Comparison of ENCODE assay signal across 8 cellular contexts in the genomic region with DNA sequence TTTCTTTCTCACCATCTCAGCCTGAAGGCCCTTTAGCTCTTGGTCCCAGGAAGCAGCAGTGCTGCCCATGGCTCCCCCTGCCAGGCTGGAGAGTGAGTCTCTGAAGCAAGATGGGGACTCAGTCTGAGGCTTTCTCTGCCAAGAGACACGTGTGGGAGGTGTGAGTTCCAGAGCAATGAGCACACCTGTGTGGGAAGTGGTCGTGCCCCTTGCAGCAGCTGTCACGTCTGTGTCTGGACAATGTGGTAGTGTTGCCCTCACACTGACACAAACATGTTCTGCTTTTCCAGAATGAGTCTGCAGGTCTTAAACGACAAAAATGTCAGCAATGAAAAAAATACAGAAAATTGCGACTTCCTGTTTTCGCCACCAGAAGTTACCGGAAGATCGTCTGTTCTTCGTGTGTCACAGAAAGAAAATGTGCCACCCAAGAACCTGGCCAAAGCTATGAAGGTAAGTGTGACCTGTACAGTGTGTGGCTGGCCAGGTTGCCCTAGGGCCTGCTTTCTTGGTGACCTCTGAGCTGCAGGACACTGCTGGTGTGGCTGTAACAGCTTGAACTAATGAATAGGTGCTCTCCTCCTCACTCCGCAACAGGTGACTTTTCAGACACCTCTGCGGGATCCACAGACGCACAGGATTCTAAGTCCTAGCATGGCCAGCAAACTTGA. TPM values are rescaled to one million over a fixed set of nuclear protein-coding genes. Genes with fewer than 3 reads are reported as not detected.
DNase-seq lines count a peak whose midpoint lies in the region; ATAC-seq, FAIRE-seq and TF ChIP-seq lines count a peak whose summit lies in the region.

No MANE protein-coding gene starts in this region.

- peaks cover 61% of the 10 kb centered on the region for H3K4me1 Mint-ChIP-seq in activated CD8-positive, alpha-beta T cell treated with anti-CD3 and anti-CD28 coated beads, Interleukin-2, amount 10 ng/mL, durations not matched to agents 7 days and 5 days (ENCODE audit: low read depth)
- peaks cover 35% of the 10 kb centered on the region for H3K4me1 Mint-ChIP-seq in endothelial cell (ENCODE audit: unreplicated experiment)

- TF ChIP-seq EP300 in HepG2 (IDR thresholded peaks at IDR 0.05; ENCODE audit: low read depth in 2 of 2, low read length in 2 of 2) (no peak), HepG2 (CRISPR knock-in tag; IDR thresholded peaks at IDR 0.05; ENCODE audit: borderline replicate concordance) (no peak), tibial nerve (IDR thresholded peaks at IDR 0.05) (peak in 1 of 2 donors; percentile 5)

- FAIRE-seq in HepG2 (lab: Jason Lieb, UNC) = no peak

- peaks cover 8 to 39% of the 10 kb centered on the region in 2 experiments; a peak in 4 of 5 replicates for H3K36me3 ChIP-seq in HepG2 (replicated peaks in 1 of 2; ENCODE audit: control insufficient read depth in 1 of 2, insufficient read depth in 2 of 2, low read length in 2 of 2)
- peaks cover 0 to 30% (median 0%) of the 10 kb centered on the region in 3 donors for H3K36me3 ChIP-seq in tibial nerve

- CTCF ChIA-PET in activated CD8-positive, alpha-beta T cell treated with anti-CD3 and anti-CD28 coated beads, Interleukin-2, amount 10 ng/mL, durations not matched to agents 7 days and 5 days (lab: Charles Lee) = interaction anchor here (0.7 to 12.6 kb wide), 9 partner anchors 11 to 183 kb away, joined by 3 to 227 read pairs (median 5); a partner anchor contains a TSS
- CTCF ChIA-PET in HepG2 (lab: Yijun Ruan, JAX; ENCODE audit: low intra/inter-chr PET ratio, low total read pairs) = interaction anchor here (0.9 kb wide), 1 partner anchor 30 kb away, joined by 3 read pairs; no protein-coding TSS in a partner anchor

- peaks cover 33% of the 10 kb centered on the region for H3K79me2 ChIP-seq in HepG2 (ENCODE audit: insufficient read depth, low read length)

- TF ChIP-seq CTCF in HepG2 (CRISPR knock-in tag; IDR thresholded peaks at IDR 0.05) (no peak), tibial nerve (IDR thresholded peaks at IDR 0.05) (no peak), endothelial cell (IDR thresholded peaks at IDR 0.05; ENCODE audit: unreplicated experiment) (no peak)

- H3K9me3 ChIP-seq in HepG2 (ENCODE audit: low read length) = no peaks in the 10 kb centered on the region
- no peaks in the 10 kb centered on the region for H3K9me3 ChIP-seq in tibial nerve

- DNase-seq in cardiac septum (ENCODE audit: low spot score) = peak; percentile 75
- no peak for DNase-seq in left ventricle myocardium superior
- peak; percentile 59 for DNase-seq in activated CD8-positive, alpha-beta T cell treated with anti-CD3 and anti-CD28 coated beads, Interleukin-2, amount 10 ng/mL, durations not matched to agents 7 days and 5 days
- no peak for DNase-seq in HepG2 (ENCODE audit: low spot score)
- no peak for DNase-seq in tibial nerve (ENCODE audit: low spot score in 2 of 2)
- no peak for DNase-seq in endothelial cell (ENCODE audit: low spot score)
- DNase-seq in DMS114 treated with DMSO at 0.1 percent for 48 hours (lab: John Stamatoyannopoulos, UW; ENCODE audit: unreplicated experiment) = no peak
- no peak for DNase-seq in HuH-7.5 (ENCODE audit: low spot score)

- in situ Hi-C loops in HepG2 (cut with HindIII; ENCODE audit: extremely low pct_ligation_motif_present, low pct_unique_long_range_greater_than_20kb) = no loop called here

- H3K27me3 ChIP-seq in HepG2 (ENCODE audit: control insufficient read depth in 1 of 2, insufficient read depth in 2 of 2, low read length in 2 of 2) = no peaks in the 10 kb centered on the region
- no peaks in the 10 kb centered on the region for H3K27me3 ChIP-seq in tibial nerve

- 87% methylated on average over 12 of the region's 12 CpGs for WGBS in HepG2 (ENCODE audit: low lambda C conversion rate)
- 72 to 82% methylated on average over 12 of the region's 12 CpGs for WGBS in tibial nerve, 2 donors

- H3K4me3 ChIP-seq in HepG2 (replicated peaks in 1 of 3; ENCODE audit: insufficient read depth in 1 of 3, low read depth in 2 of 3, low read length in 3 of 3) = peak overlapping the region; percentile 86 to 94 (median 92); a peak in 4 of 6 replicates
- H3K4me3 ChIP-seq in tibial nerve = peak overlapping the region in 1 of 4 donors; percentile 18

- peaks cover 45% of the 10 kb centered on the region for H3K4me1 ChIP-seq in HepG2 (ENCODE audit: insufficient read depth, low read length)
- peaks cover 0 to 55% (median 29%) of the 10 kb centered on the region in 4 donors for H3K4me1 ChIP-seq in tibial nerve

- TSS peak; percentile 41 for BruUV-seq in HepG2 (replicated peaks; lab: Mats Ljungman, UMichigan)

- H3K27ac Mint-ChIP-seq in activated CD8-positive, alpha-beta T cell treated with anti-CD3 and anti-CD28 coated beads, Interleukin-2, amount 10 ng/mL, durations not matched to agents 7 days and 5 days = peak overlapping the region; percentile 98
- no peak overlapping the region for H3K27ac Mint-ChIP-seq in endothelial cell (ENCODE audit: unreplicated experiment)

- H3K4me3 Mint-ChIP-seq in activated CD8-positive, alpha-beta T cell treated with anti-CD3 and anti-CD28 coated beads, Interleukin-2, amount 10 ng/mL, durations not matched to agents 7 days and 5 days = peak overlapping the region; percentile 98
- H3K4me3 Mint-ChIP-seq in endothelial cell (ENCODE audit: unreplicated experiment) = no peak overlapping the region

- H3K27ac ChIP-seq in HepG2 (ENCODE audit: extremely low read length, insufficient read depth, low read length) (no peak overlapping the region), tibial nerve (peak overlapping the region in 3 of 4 donors; percentile 56 to 84 (median 69))

- H3K4me2 ChIP-seq in HepG2 (ENCODE audit: low read depth, low read length) = peak overlapping the region; percentile 94

- H2AFZ ChIP-seq in HepG2 (ENCODE audit: low read length) = no peak overlapping the region

- POLR2A ChIA-PET in activated CD8-positive, alpha-beta T cell treated with anti-CD3 and anti-CD28 coated beads, Interleukin-2, amount 10 ng/mL, durations not matched to agents 7 days and 5 days (lab: Charles Lee) = interaction anchor here (0.7 to 4.6 kb wide), 6 partner anchors 10 to 1091 kb away, joined by 3 to 112 read pairs (median 6); a partner anchor contains a TSS
- POLR2A ChIA-PET in HepG2 (lab: Yijun Ruan, JAX) = interaction anchor here (0.7 to 3.3 kb wide), 2 partner anchors 11 to 30 kb away, joined by 3 to 31 read pairs; a partner anchor contains a TSS

- TF ChIP-seq POLR2A in HepG2 (IDR thresholded peaks at IDR 0.05; ENCODE audit: insufficient read depth in 1 of 2, low read depth in 2 of 2, low read length in 2 of 2) (no peak), tibial nerve (IDR thresholded peaks at IDR 0.05) (peak in 1 of 2 donors; percentile 13)

- no peaks in the 10 kb centered on the region for H3K27me3 Mint-ChIP-seq in activated CD8-positive, alpha-beta T cell treated with anti-CD3 and anti-CD28 coated beads, Interleukin-2, amount 10 ng/mL, durations not matched to agents 7 days and 5 days (ENCODE audit: low read depth)
- H3K27me3 Mint-ChIP-seq in endothelial cell (ENCODE audit: unreplicated experiment) = peaks cover 16% of the 10 kb centered on the region

- intact Hi-C loops in cardiac septum (cut with DNase I) = no loop called here
- intact Hi-C loops in left ventricle myocardium superior (cut with micrococcal nuclease) = no loop called here
- intact Hi-C loops in HepG2 (cut with micrococcal nuclease; ENCODE audit: unreplicated experiment) = no loop called here

- H3K9ac ChIP-seq in HepG2 (ENCODE audit: insufficient read depth, low read depth, low read length) = peak overlapping the region; percentile 80

- H4K20me1 ChIP-seq in HepG2 (ENCODE audit: insufficient read depth, low read length) = peaks cover 3% of the 10 kb centered on the region; the same call in 1 of the 2 replicates

- ATAC-seq in left ventricle myocardium superior (no peak), HepG2 (no peak)
- ATAC-seq in activated CD8-positive, alpha-beta T cell treated with anti-CD3 and anti-CD28 coated beads, Interleukin-2, amount 10 ng/mL, durations not matched to agents 7 days and 5 days = no peak

- TF ChIP-seq RAD21 in HepG2 (CRISPR knock-in tag; IDR thresholded peaks at IDR 0.05) = no peak

- no peaks in the 10 kb centered on the region for H3K9me3 Mint-ChIP-seq in activated CD8-positive, alpha-beta T cell treated with anti-CD3 and anti-CD28 coated beads, Interleukin-2, amount 10 ng/mL, durations not matched to agents 7 days and 5 days (ENCODE audit: insufficient read depth)
- H3K9me3 Mint-ChIP-seq in endothelial cell (ENCODE audit: unreplicated experiment) = no peaks in the 10 kb centered on the region

- peaks cover 63% of the 10 kb centered on the region for H3K36me3 Mint-ChIP-seq in activated CD8-positive, alpha-beta T cell treated with anti-CD3 and anti-CD28 coated beads, Interleukin-2, amount 10 ng/mL, durations not matched to agents 7 days and 5 days (ENCODE audit: low read depth)
- peaks cover 4% of the 10 kb centered on the region for H3K36me3 Mint-ChIP-seq in endothelial cell (ENCODE audit: low read depth, unreplicated experiment)

RNA-seq across cellular contexts. Expression of a gene that starts 1.9 kb away (rescaled TPM):
- total RNA-seq in cardiac septum (4.1 TPM), left ventricle myocardium superior (6.4 TPM), HepG2 (2016; rRNA removed; fragmentation: Illumina TruSeq; extraction: Trizol) (21.2 and 35.4 TPM in 2 replicates), tibial nerve (10 to 100 TPM in 2 of 4 donors, 1 to 10 TPM in 2; 8.6 to 15.0 (median 11.9) TPM), endothelial cell (ENCODE audit: unreplicated experiment) (42.2 TPM)
- total RNA-seq in activated CD8-positive, alpha-beta T cell treated with anti-CD3 and anti-CD28 coated beads, Interleukin-2, amount 10 ng/mL, durations not matched to agents 7 days and 5 days = 100 to 1,000 TPM; 284 to 311 TPM
- 9.8 and 10.0 TPM in 2 replicates for total RNA-seq in HepG2 (2016; cell fraction: cytosol; rRNA removed; fragmentation: Illumina TruSeq; extraction: Trizol; ENCODE audit: low read depth)
- total RNA-seq in HepG2 (2016; cell fraction: insoluble cytoplasmic fraction; rRNA removed; fragmentation: Illumina TruSeq; extraction: Trizol) = 23.8 and 32.4 TPM in 2 replicates
- total RNA-seq in HepG2 (2016; cell fraction: membrane; rRNA removed; fragmentation: Illumina TruSeq; extraction: Trizol) = 15.9 and 17.1 TPM in 2 replicates
- 24.3 and 29.3 TPM in 2 replicates for total RNA-seq in HepG2 (2016; cell fraction: nucleus; rRNA removed; fragmentation: Illumina TruSeq; extraction: Trizol)
- polyA plus RNA-seq in HepG2 (2011; rRNA removed) = 15.7 and 20.3 TPM in 2 replicates
- polyA plus RNA-seq in HepG2 (2011; cell fraction: cytosol; rRNA removed) = 8.7 and 16.8 TPM in 2 replicates
- 68.2 and 101 TPM in 2 replicates for polyA plus RNA-seq in HepG2 (2011; cell fraction: nucleus; rRNA removed)
- 16.3 and 27.3 TPM in 2 replicates for polyA plus RNA-seq in HepG2 (2012)
- polyA plus RNA-seq in HepG2 (2016; cell fraction: cytosol; fragmentation: Illumina TruSeq; extraction: Trizol; ENCODE audit: low read depth) = 5.5 and 6.4 TPM in 2 replicates
- 59.5 and 79.8 TPM in 2 replicates for polyA plus RNA-seq in HepG2 (2016; cell fraction: insoluble cytoplasmic fraction; fragmentation: Illumina TruSeq; extraction: Trizol; ENCODE audit: low read depth)
- 10.8 and 13.8 TPM in 2 replicates for polyA plus RNA-seq in HepG2 (2016; cell fraction: membrane; fragmentation: Illumina TruSeq; extraction: Trizol; ENCODE audit: low read depth)
- polyA plus RNA-seq in HepG2 (2016; cell fraction: nucleus; fragmentation: Illumina TruSeq; extraction: Trizol; ENCODE audit: insufficient read depth, low read depth) = 133 and 138 TPM in 2 replicates
- polyA minus RNA-seq in HepG2 (2011; rRNA and poly(A)+ RNA removed; ENCODE audit: low replicate concordance) = 12.7 and 22.2 TPM in 2 replicates
- polyA minus RNA-seq in HepG2 (2011; cell fraction: cytosol; rRNA and poly(A)+ RNA removed) = 7.4 and 8.9 TPM in 2 replicates
- 10.9 and 13.8 TPM in 2 replicates for polyA minus RNA-seq in HepG2 (2011; cell fraction: nucleus; rRNA and poly(A)+ RNA removed)

RNA-seq across cellular contexts. Expression of a gene that starts 2.1 kb away (rescaled TPM):
- total RNA-seq in cardiac septum (38.1 TPM), left ventricle myocardium superior (31.2 TPM), HepG2 (2016; rRNA removed; fragmentation: Illumina TruSeq; extraction: Trizol) (15.5 and 25.8 TPM in 2 replicates), tibial nerve (10 to 100 TPM; 60.1 to 88.5 (median 82.2) TPM), endothelial cell (ENCODE audit: unreplicated experiment) (27.2 TPM)
- 10 to 100 TPM; 21.9 to 22.4 TPM for total RNA-seq in activated CD8-positive, alpha-beta T cell treated with anti-CD3 and anti-CD28 coated beads, Interleukin-2, amount 10 ng/mL, durations not matched to agents 7 days and 5 days
- total RNA-seq in HepG2 (2016; cell fraction: cytosol; rRNA removed; fragmentation: Illumina TruSeq; extraction: Trizol; ENCODE audit: low read depth) = 9.2 and 12.7 TPM in 2 replicates
- total RNA-seq in HepG2 (2016; cell fraction: insoluble cytoplasmic fraction; rRNA removed; fragmentation: Illumina TruSeq; extraction: Trizol) = 14.4 and 26.2 TPM in 2 replicates
- total RNA-seq in HepG2 (2016; cell fraction: membrane; rRNA removed; fragmentation: Illumina TruSeq; extraction: Trizol) = 28.5 and 34.5 TPM in 2 replicates
- 20.4 and 23.0 TPM in 2 replicates for total RNA-seq in HepG2 (2016; cell fraction: nucleus; rRNA removed; fragmentation: Illumina TruSeq; extraction: Trizol)
- polyA plus RNA-seq in HepG2 (2011; rRNA removed) = 19.0 and 36.1 TPM in 2 replicates
- 18.9 and 32.3 TPM in 2 replicates for polyA plus RNA-seq in HepG2 (2011; cell fraction: cytosol; rRNA removed)
- polyA plus RNA-seq in HepG2 (2011; cell fraction: nucleus; rRNA removed) = 79.1 and 84.6 TPM in 2 replicates
- 16.1 and 20.7 TPM in 2 replicates for polyA plus RNA-seq in HepG2 (2012)
- polyA plus RNA-seq in HepG2 (2016; cell fraction: cytosol; fragmentation: Illumina TruSeq; extraction: Trizol; ENCODE audit: low read depth) = 9.4 and 10.4 TPM in 2 replicates
- 14.1 and 16.2 TPM in 2 replicates for polyA plus RNA-seq in HepG2 (2016; cell fraction: insoluble cytoplasmic fraction; fragmentation: Illumina TruSeq; extraction: Trizol; ENCODE audit: low read depth)
- 21.6 and 23.3 TPM in 2 replicates for polyA plus RNA-seq in HepG2 (2016; cell fraction: membrane; fragmentation: Illumina TruSeq; extraction: Trizol; ENCODE audit: low read depth)
- polyA plus RNA-seq in HepG2 (2016; cell fraction: nucleus; fragmentation: Illumina TruSeq; extraction: Trizol; ENCODE audit: insufficient read depth, low read depth) = 36.1 and 41.5 TPM in 2 replicates
- 7.1 and 61.3 TPM in 2 replicates for polyA minus RNA-seq in HepG2 (2011; rRNA and poly(A)+ RNA removed; ENCODE audit: low replicate concordance)
- 18.8 and 21.5 TPM in 2 replicates for polyA minus RNA-seq in HepG2 (2011; cell fraction: cytosol; rRNA and poly(A)+ RNA removed)
- 6.4 and 8.5 TPM in 2 replicates for polyA minus RNA-seq in HepG2 (2011; cell fraction: nucleus; rRNA and poly(A)+ RNA removed)

RNA-seq across cellular contexts. Expression of a gene that starts 11.1 kb away (rescaled TPM):
- total RNA-seq in cardiac septum (12.1 TPM), left ventricle myocardium superior (14.3 TPM), HepG2 (2016; rRNA removed; fragmentation: Illumina TruSeq; extraction: Trizol) (104 and 131 TPM in 2 replicates), tibial nerve (10 to 100 TPM; 41.7 to 55.9 (median 53.5) TPM), endothelial cell (ENCODE audit: unreplicated experiment) (33.2 TPM)
- total RNA-seq in activated CD8-positive, alpha-beta T cell treated with anti-CD3 and anti-CD28 coated beads, Interleukin-2, amount 10 ng/mL, durations not matched to agents 7 days and 5 days = 100 to 1,000 TPM; 132 to 136 TPM
- 19.5 and 20.5 TPM in 2 replicates for total RNA-seq in HepG2 (2016; cell fraction: cytosol; rRNA removed; fragmentation: Illumina TruSeq; extraction: Trizol; ENCODE audit: low read depth)
- 103 and 128 TPM in 2 replicates for total RNA-seq in HepG2 (2016; cell fraction: insoluble cytoplasmic fraction; rRNA removed; fragmentation: Illumina TruSeq; extraction: Trizol)
- total RNA-seq in HepG2 (2016; cell fraction: membrane; rRNA removed; fragmentation: Illumina TruSeq; extraction: Trizol) = 43.3 and 44.2 TPM in 2 replicates
- 39.3 and 41.5 TPM in 2 replicates for total RNA-seq in HepG2 (2016; cell fraction: nucleus; rRNA removed; fragmentation: Illumina TruSeq; extraction: Trizol)
- 29.8 and 43.9 TPM in 2 replicates for polyA plus RNA-seq in HepG2 (2011; rRNA removed)
- 22.0 and 30.6 TPM in 2 replicates for polyA plus RNA-seq in HepG2 (2011; cell fraction: cytosol; rRNA removed)
- 12.8 and 13.8 TPM in 2 replicates for polyA plus RNA-seq in HepG2 (2011; cell fraction: nucleus; rRNA removed)
- polyA plus RNA-seq in HepG2 (2012) = 30.0 and 43.7 TPM in 2 replicates
- 10.3 and 11.7 TPM in 2 replicates for polyA plus RNA-seq in HepG2 (2016; cell fraction: cytosol; fragmentation: Illumina TruSeq; extraction: Trizol; ENCODE audit: low read depth)
- polyA plus RNA-seq in HepG2 (2016; cell fraction: insoluble cytoplasmic fraction; fragmentation: Illumina TruSeq; extraction: Trizol; ENCODE audit: low read depth) = 140 and 142 TPM in 2 replicates
- 24.5 and 24.6 TPM in 2 replicates for polyA plus RNA-seq in HepG2 (2016; cell fraction: membrane; fragmentation: Illumina TruSeq; extraction: Trizol; ENCODE audit: low read depth)
- polyA plus RNA-seq in HepG2 (2016; cell fraction: nucleus; fragmentation: Illumina TruSeq; extraction: Trizol; ENCODE audit: insufficient read depth, low read depth) = 69.4 and 73.3 TPM in 2 replicates
- polyA minus RNA-seq in HepG2 (2011; rRNA and poly(A)+ RNA removed; ENCODE audit: low replicate concordance) = 12.5 and 24.7 TPM in 2 replicates
- polyA minus RNA-seq in HepG2 (2011; cell fraction: cytosol; rRNA and poly(A)+ RNA removed) = 19.7 and 22.7 TPM in 2 replicates
- 10.8 and 13.7 TPM in 2 replicates for polyA minus RNA-seq in HepG2 (2011; cell fraction: nucleus; rRNA and poly(A)+ RNA removed)

RNA-seq across cellular contexts. Expression of a gene that starts 39.2 kb away (rescaled TPM):
- total RNA-seq in cardiac septum (1.00 TPM), left ventricle myocardium superior (1.3 TPM), HepG2 (2016; rRNA removed; fragmentation: Illumina TruSeq; extraction: Trizol) (0.62 and 1.1 TPM in 2 replicates), tibial nerve (10 to 100 TPM in 2 of 4 donors, 1 to 10 TPM in 2; 6.1 to 33.7 (median 13.6) TPM), endothelial cell (ENCODE audit: unreplicated experiment) (1.8 TPM)
- total RNA-seq in activated CD8-positive, alpha-beta T cell treated with anti-CD3 and anti-CD28 coated beads, Interleukin-2, amount 10 ng/mL, durations not matched to agents 7 days and 5 days = under 1 TPM; 0.45 to 0.91 TPM
- total RNA-seq in HepG2 (2016; cell fraction: cytosol; rRNA removed; fragmentation: Illumina TruSeq; extraction: Trizol; ENCODE audit: low read depth) = 1.9 TPM in 1 of 2 replicates, not detected in the other
- 0.22 and 0.56 TPM in 2 replicates for total RNA-seq in HepG2 (2016; cell fraction: insoluble cytoplasmic fraction; rRNA removed; fragmentation: Illumina TruSeq; extraction: Trizol)
- total RNA-seq in HepG2 (2016; cell fraction: membrane; rRNA removed; fragmentation: Illumina TruSeq; extraction: Trizol) = 0.83 and 1.1 TPM in 2 replicates
- total RNA-seq in HepG2 (2016; cell fraction: nucleus; rRNA removed; fragmentation: Illumina TruSeq; extraction: Trizol) = 0.43 and 0.44 TPM in 2 replicates
- polyA plus RNA-seq in HepG2 (2011; rRNA removed) = 0.46 and 0.48 TPM in 2 replicates
- polyA plus RNA-seq in HepG2 (2011; cell fraction: cytosol; rRNA removed) = 0.33 and 0.60 TPM in 2 replicates
- 0.69 and 0.85 TPM in 2 replicates for polyA plus RNA-seq in HepG2 (2011; cell fraction: nucleus; rRNA removed)
- 0.20 and 0.35 TPM in 2 replicates for polyA plus RNA-seq in HepG2 (2012)
- polyA plus RNA-seq in HepG2 (2016; cell fraction: cytosol; fragmentation: Illumina TruSeq; extraction: Trizol; ENCODE audit: low read depth) = 0.21 and 0.32 TPM in 2 replicates
- 0.46 and 0.47 TPM in 2 replicates for polyA plus RNA-seq in HepG2 (2016; cell fraction: insoluble cytoplasmic fraction; fragmentation: Illumina TruSeq; extraction: Trizol; ENCODE audit: low read depth)
- 0.26 and 0.55 TPM in 2 replicates for polyA plus RNA-seq in HepG2 (2016; cell fraction: membrane; fragmentation: Illumina TruSeq; extraction: Trizol; ENCODE audit: low read depth)
- polyA plus RNA-seq in HepG2 (2016; cell fraction: nucleus; fragmentation: Illumina TruSeq; extraction: Trizol; ENCODE audit: insufficient read depth, low read depth) = 0.53 and 0.70 TPM in 2 replicates
- polyA minus RNA-seq in HepG2 (2011; rRNA and poly(A)+ RNA removed; ENCODE audit: low replicate concordance) = 0.62 and 1.6 TPM in 2 replicates
- polyA minus RNA-seq in HepG2 (2011; cell fraction: cytosol; rRNA and poly(A)+ RNA removed) = not detected in 2 replicates
- polyA minus RNA-seq in HepG2 (2011; cell fraction: nucleus; rRNA and poly(A)+ RNA removed) = 0.13 and 0.50 TPM in 2 replicates

Comparison
In these comparisons a context has a peak if more than half of its experiments do, and no peak if none do; other contexts are left out.
1. DNase-seq: peak in cardiac septum (single experiment) and activated CD8-positive, alpha-beta T cell treated with anti-CD3 and anti-CD28 coated beads, Interleukin-2, amount 10 ng/mL, durations not matched to agents 7 days and 5 days (single experiment); none in left ventricle myocardium superior (single experiment), HepG2 (single experiment), tibial nerve (0 of 2), endothelial cell (single experiment), DMS114 treated with DMSO at 0.1 percent for 48 hours (single experiment) and HuH-7.5 (single experiment).